In genomic region chr1:107720210-107720609, GRCh38 we compare ENCODE assay signal across 3 cellular contexts.
A peak's percentile ranks its signal among the peaks of the same experiment; 100 is the strongest.
DNase-seq lines count a peak whose midpoint lies in the region; ATAC-seq, FAIRE-seq and TF ChIP-seq lines count a peak whose summit lies in the region.
"Not testable (repeated sequence)": the region's sequence is repeated elsewhere in the genome, so short reads cannot be mapped to it uniquely, and the experiment has no call there.

No MANE protein-coding gene starts in this region.

- TF ChIP-seq POLR2A in A549 (IDR thresholded peaks at IDR 0.05; ENCODE audit: low read length): not testable (repeated sequence)

- 85% methylated on average over 4 of the region's 4 CpGs for WGBS in A549 (ENCODE audit: missing lambda C conversion rate)

- not testable (repeated sequence) for H3K4me1 ChIP-seq in A549; HEK293 (ENCODE audit: control insufficient read depth, insufficient read depth, low read length)

- H3K27ac ChIP-seq in A549; HEK293 (ENCODE audit: extremely low read depth, low read depth, low read length): not testable (repeated sequence)

- H3K27me3 Mint-ChIP-seq in endothelial cell (ENCODE audit: unreplicated experiment): peaks cover 25% of the 10 kb centered on the region

- not testable (repeated sequence) for H3K9me3 ChIP-seq in A549; HEK293 (ENCODE audit: control insufficient read depth, insufficient read depth, low read depth, low read length)

- peaks cover 24% of the 10 kb centered on the region for H3K4me1 Mint-ChIP-seq in endothelial cell (ENCODE audit: unreplicated experiment)

- DNase-seq in A549 (ENCODE audit: low read depth in 1 of 2, low spot score in 1 of 2); endothelial cell (ENCODE audit: low spot score): not testable (repeated sequence)

- H3K4me3 Mint-ChIP-seq in endothelial cell (ENCODE audit: unreplicated experiment): peak overlapping the region; percentile 60

- H3K4me2 ChIP-seq in A549: not testable (repeated sequence)

- H3K36me3 Mint-ChIP-seq in endothelial cell (ENCODE audit: low read depth, unreplicated experiment): peaks cover 70% of the 10 kb centered on the region

- H3K36me3 ChIP-seq in HEK293 (ENCODE audit: control insufficient read depth in 2 of 2, insufficient read depth in 1 of 2, low read length in 2 of 2): not testable (repeated sequence)

- not testable (repeated sequence) for TF ChIP-seq CTCF in A549 (IDR thresholded peaks at IDR 0.05); HEK293 (tag by site-specific recombination; IDR thresholded peaks at IDR 0.05); endothelial cell (IDR thresholded peaks at IDR 0.05; ENCODE audit: unreplicated experiment)

- ATAC-seq in A549: not testable (repeated sequence)

- not testable (repeated sequence) for FAIRE-seq in A549 (lab: Jason Lieb, UNC)

- H3K9me3 Mint-ChIP-seq in endothelial cell (ENCODE audit: unreplicated experiment): not testable (repeated sequence)

- not testable (repeated sequence) for TF ChIP-seq RAD21 in A549 (conservative IDR thresholded peaks at IDR 0.05 in 1 of 2, IDR thresholded peaks at IDR 0.05 in 1 of 2)

- H3K27ac Mint-ChIP-seq in endothelial cell (ENCODE audit: unreplicated experiment): not testable (repeated sequence)

- not testable (repeated sequence) for TF ChIP-seq EP300 in A549 (IDR thresholded peaks at IDR 0.05)

- CTCF ChIA-PET in A549 (lab: Yijun Ruan, JAX): interaction anchor here (0.7 kb wide), 1 partner anchor 73 kb away, joined by 3 read pairs; no protein-coding TSS in a partner anchor
- CTCF ChIA-PET in HEK293 (lab: Yijun Ruan, JAX): interaction anchor here (0.7 kb wide), 1 partner anchor 448 kb away, joined by 3 read pairs; no protein-coding TSS in a partner anchor

- POLR2A ChIA-PET in A549 (lab: Yijun Ruan, JAX); HEK293 (lab: Yijun Ruan, JAX): not testable (repeated sequence)

- not testable (repeated sequence) for H3K4me3 ChIP-seq in A549; HEK293 (ENCODE audit: low read depth, low read length)

TF ChIP-seq in A549, 52 proteins besides CTCF, POLR2A, EP300 and RAD21:
- peak; percentile 51 for TF ChIP-seq ZC3H11A (IDR thresholded peaks at IDR 0.05)
TF ChIP-seq in A549: peak in this region for 1; not testable (repeated sequence) for 51.

TF ChIP-seq in HEK293, 187 proteins besides CTCF, POLR2A, EP300 and RAD21 (continues in another document):
- TF ChIP-seq ZNF518A (tag by site-specific recombination; conservative IDR thresholded peaks at IDR 0.05; ENCODE audit: low read depth): peak; percentile 91
- TF ChIP-seq ZNF639 (tag by site-specific recombination; IDR thresholded peaks at IDR 0.05): 0 out of 2 replicates have a peak, but pooled peaks have one; percentile 39
- TF ChIP-seq ZNF501 (tag by site-specific recombination; IDR thresholded peaks at IDR 0.05): peak; percentile 40; the same call in 1 of the 2 replicates
- 0 out of 2 replicates have a peak, but pooled peaks have one; percentile 11 for TF ChIP-seq ZNF664 (tag by site-specific recombination; IDR thresholded peaks at IDR 0.05)
- peak; percentile 51; the same call in 1 of the 2 replicates for TF ChIP-seq ZNF202 (tag by site-specific recombination; IDR thresholded peaks at IDR 0.05; ENCODE audit: borderline replicate concordance)
- TF ChIP-seq ZNF558 (tag by site-specific recombination; IDR thresholded peaks at IDR 0.05): peak; percentile 69; the same call in 1 of the 2 replicates
- TF ChIP-seq ZNF623 (tag by site-specific recombination; IDR thresholded peaks at IDR 0.05): peak; percentile 73
- peak; percentile 56; the same call in 1 of the 2 replicates for TF ChIP-seq ZNF580 (tag by site-specific recombination; IDR thresholded peaks at IDR 0.05)
- 0 out of 2 replicates have a peak, but pooled peaks have one; percentile 40 for TF ChIP-seq ZNF292 (tag by site-specific recombination; IDR thresholded peaks at IDR 0.05; ENCODE audit: borderline replicate concordance, low read depth)
- peak; percentile 93 for TF ChIP-seq ZNF394 (tag by site-specific recombination; IDR thresholded peaks at IDR 0.05; ENCODE audit: borderline replicate concordance)
- TF ChIP-seq ZNF529 (tag by site-specific recombination; IDR thresholded peaks at IDR 0.05; ENCODE audit: insufficient replicate concordance): peak; percentile 63
- TF ChIP-seq ZNF19 (tag by site-specific recombination; IDR thresholded peaks at IDR 0.05; ENCODE audit: low read depth): 0 out of 2 replicates have a peak, but pooled peaks have one; percentile 30
- peak; percentile 40 for TF ChIP-seq ZNF654 (tag by site-specific recombination; IDR thresholded peaks at IDR 0.05; ENCODE audit: low read depth)
- peak; percentile 61; the same call in 1 of the 2 replicates for TF ChIP-seq REST (tag by site-specific recombination; IDR thresholded peaks at IDR 0.05)
